ENCODE assay signal across 8 cellular contexts in genomic region chr3:101512521-101513418, GRCh38. TPM values are rescaled to one million over a fixed set of nuclear protein-coding genes. Genes with fewer than 3 reads are reported as not detected.
DNase-seq lines count a peak whose midpoint lies in the region; ATAC-seq and TF ChIP-seq lines count a peak whose summit lies in the region.

SENP7 (minus strand) TSS chr3:101513212; CDS start chr3:101513130, 82 bp downstream.

- H3K9ac ChIP-seq in liver (ENCODE audit: low read depth in 1 of 2, low read length in 2 of 2) = peak within 1 kb of the TSS; percentile 90 to 97

- H3K36me3 ChIP-seq in liver (ENCODE audit: control insufficient read depth in 4 of 4, insufficient read depth in 3 of 4, low read depth in 1 of 4, low read length in 3 of 4) = no peaks in the 10 kb centered on the region

- DNase-seq in AG08396 (ENCODE audit: low spot score) (peak; percentile 95), NCI-H526 (lab: John Stamatoyannopoulos, UW) (peak; percentile 65 to 87), dermis microvascular lymphatic vessel endothelial cell (ENCODE audit: low read depth in 2 of 2) (peak; percentile 70 to 76)
- peak; percentile 43 to 66 for DNase-seq in activated CD4-positive, alpha-beta T cell treated with anti-CD3 and anti-CD28 coated beads, Interleukin-2, amount 50 U/mL, for 24 hours (ENCODE audit: low read depth in 1 of 2, low spot score in 1 of 2)
- DNase-seq in stimulated activated CD4-positive, alpha-beta T cell treated with anti-CD3 and anti-CD28 coated beads, Interleukin-4, amount 100 ng/mL, for 24 hours = peak; percentile 80

- H3K27ac ChIP-seq in liver (ENCODE audit: low read depth in 1 of 2, low read length in 2 of 2) = peak within 1 kb of the TSS; percentile 88 to 97

- ATAC-seq in GM19023 (IDR thresholded peaks at IDR 0.05; ENCODE audit: unreplicated experiment) (peak; percentile 63), HG03432 (IDR thresholded peaks at IDR 0.05; ENCODE audit: unreplicated experiment) (peak; percentile 79)

- H3K4me3 ChIP-seq in liver (ENCODE audit: low read depth in 1 of 3, low read length in 3 of 3) = peak within 1 kb of the TSS; percentile 76 to 96 (median 85)

- peak in 1 of 2 donors; percentile 25 for TF ChIP-seq RAD21 in liver (IDR thresholded peaks at IDR 0.05)

- no peaks in the 10 kb centered on the region for H3K9me3 ChIP-seq in liver (ENCODE audit: control insufficient read depth in 4 of 4, low read length in 3 of 4)

- H3K4me1 ChIP-seq in liver (ENCODE audit: control insufficient read depth in 4 of 4, insufficient read depth in 4 of 4, low read length in 3 of 4) = peaks cover 0 to 8% (median 3%) of the 10 kb centered on the region in 4 donors

- WGBS in liver = under 1% methylated on average over 59 of the region's 59 CpGs

- no peak for TF ChIP-seq CTCF in liver (IDR thresholded peaks at IDR 0.05; ENCODE audit: low read depth, low read length, missing input control)

- H3K27me3 ChIP-seq in liver (ENCODE audit: control insufficient read depth in 4 of 4, insufficient read depth in 4 of 4, low read length in 3 of 4) = peaks cover 0 to 2% (median 0%) of the 10 kb centered on the region in 4 donors

TF ChIP-seq in liver, 16 proteins besides CTCF, POLR2A, EP300 and RAD21:
- TF ChIP-seq YY1 (IDR thresholded peaks at IDR 0.05) = peak; percentile 64
- TF ChIP-seq MAX (IDR thresholded peaks at IDR 0.05) = peak; percentile 58
- peak; percentile 8 for TF ChIP-seq REST (IDR thresholded peaks at IDR 0.05)
- no peak for TF ChIP-seq FOXA2 (IDR thresholded peaks at IDR 0.05)
- TF ChIP-seq TAF1 (conservative IDR thresholded peaks at IDR 0.05) = no peak
- peak; percentile 7 for TF ChIP-seq SP1 (IDR thresholded peaks at IDR 0.05)
- peak in 1 of 2 donors; percentile 47 for TF ChIP-seq EGR1 (IDR thresholded peaks at IDR 0.05; ENCODE audit: low read depth in 2 of 2)
- no peak for TF ChIP-seq RXRA (IDR thresholded peaks at IDR 0.05)
- TF ChIP-seq ZBTB33 (IDR thresholded peaks at IDR 0.05) = no peak
- no peak for TF ChIP-seq FOXA1 (IDR thresholded peaks at IDR 0.05)
- peak; percentile 90 to 94 for TF ChIP-seq GABPA (IDR thresholded peaks at IDR 0.05 in 1 of 2, conservative IDR thresholded peaks at IDR 0.05 in 1 of 2)
- peak in 1 of 2 donors; percentile 10 for TF ChIP-seq HNF4A (conservative IDR thresholded peaks at IDR 0.05)
- TF ChIP-seq NR2F2 (IDR thresholded peaks at IDR 0.05) = peak; percentile 42
- TF ChIP-seq JUND (IDR thresholded peaks at IDR 0.05) = no peak
- no peak for TF ChIP-seq HNF4G (IDR thresholded peaks at IDR 0.05)
- no peak for TF ChIP-seq ATF3 (IDR thresholded peaks at IDR 0.05)
TF ChIP-seq in liver: peak in this region for 8.

RNA-seq across cellular contexts. Expression of gene SENP7, which starts in this region (rescaled TPM):
- total RNA-seq in dermis microvascular lymphatic vessel endothelial cell = 8.1 and 13.9 TPM in 2 replicates
- total RNA-seq in liver = 10 to 100 TPM in 1 of 2 donors, 1 to 10 TPM in 1; 9.7 to 18.5 TPM
- 1 to 10 TPM; 1.9 to 3.9 TPM for polyA plus RNA-seq in liver

Comparison
In these comparisons a context has a peak if more than half of its experiments do, and no peak if none do; other contexts are left out.
1. Peak in every context shown above with its lines: DNase-seq, ATAC-seq, H3K4me3 ChIP-seq and H3K27ac ChIP-seq.